Comparison of ENCODE assay signal across 27 cellular contexts in the genomic region with DNA sequence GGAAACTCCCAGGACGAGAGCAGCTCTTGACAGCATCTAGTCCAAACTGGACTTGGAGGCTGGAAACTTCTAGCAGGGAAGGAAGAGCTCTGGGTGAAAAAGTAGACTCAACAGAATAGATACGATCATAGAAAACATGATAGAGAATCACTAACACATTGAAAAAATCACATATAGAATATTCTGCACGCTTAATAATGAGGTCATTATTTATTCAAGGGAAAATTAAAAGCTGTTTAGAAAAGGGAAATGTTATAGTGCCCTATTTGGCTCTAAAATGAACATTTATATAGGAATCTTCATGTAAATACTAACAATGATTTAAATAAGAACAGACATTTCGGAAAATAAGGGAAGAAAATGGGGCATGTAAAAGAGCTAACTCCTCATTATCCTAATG. TPM values are rescaled to one million over a fixed set of nuclear protein-coding genes. Genes with fewer than 3 reads are reported as not detected.
"Had no signal": no experiment of that assay in that cellular context is flagged by ENCODE, and none has a peak within 500 bp of the region (broad histone marks: within the 10 kb centered on the region; RNA-seq: fewer than 3 reads in every experiment).

No MANE protein-coding gene starts in this region.

- H3K4me3 Mint-ChIP-seq: immature natural killer cell, mesothelial cell of epicardium had no signal

- H3K9me3 Mint-ChIP-seq: mesothelial cell of epicardium had no signal

- H3K4me2 ChIP-seq: hepatocyte had no signal

- H3K4me1 ChIP-seq: foreskin keratinocyte had no signal

- H3K36me3 ChIP-seq: esophagus muscularis mucosa, gastroesophageal sphincter, heart left ventricle, left lung, lower lobe of right lung had no signal

- FAIRE-seq: colon, endothelial cell of umbilical vein, frontal cortex had no signal

- H3K4me3 ChIP-seq: coronary artery, dorsolateral prefrontal cortex, esophagus muscularis mucosa, gastroesophageal sphincter, heart left ventricle, hepatocyte, left lung, lower lobe of right lung, mucosa of descending colon had no signal

- H2AFZ ChIP-seq: hepatocyte had no signal

- H3K36me3 Mint-ChIP-seq: immature natural killer cell, mesothelial cell of epicardium had no signal

- H3K27ac ChIP-seq: coronary artery, dorsolateral prefrontal cortex, esophagus muscularis mucosa, foreskin keratinocyte, gastroesophageal sphincter, heart left ventricle, hepatocyte, left lung, lower lobe of right lung had no signal

- ATAC-seq: foreskin keratinocyte, gastroesophageal sphincter, left lung, left ventricle myocardium superior, lower lobe of right lung had no signal

- H3K9me3 ChIP-seq: esophagus muscularis mucosa, gastroesophageal sphincter, heart left ventricle, left lung, lower lobe of right lung, mucosa of descending colon had no signal

- DNase-seq: dermis blood vessel endothelial cell; dorsolateral prefrontal cortex; effector CD4-positive, alpha-beta T cell; effector memory CD4-positive, alpha-beta T cell; foreskin keratinocyte; heart left ventricle; hypothalamus; immature natural killer cell; islet precursor cell; kidney; kidney glomerular epithelial cell; left cardiac atrium; left lung; left ventricle myocardium superior; lower lobe of right lung; mesenchymal stem cell; mucosa of descending colon had no signal

- H3K79me2 ChIP-seq: hepatocyte had no signal

- H3K27ac Mint-ChIP-seq: immature natural killer cell, mesothelial cell of epicardium had no signal

- H3K27me3 ChIP-seq: dorsolateral prefrontal cortex, esophagus muscularis mucosa, gastroesophageal sphincter, heart left ventricle, hepatocyte, left lung had no signal

RNA-seq across cellular contexts. Expression of gene KL, which starts 15.1 kb away (rescaled TPM):
- total RNA-seq: foreskin keratinocyte, myocyte had no signal
- polyA plus RNA-seq: fibroblast of lung, foreskin keratinocyte had no signal
